Comparison of ENCODE assay signal across 32 cellular contexts in genomic region chr2:63027220-63027619, GRCh38. TPM values are rescaled to one million over a fixed set of nuclear protein-coding genes. Genes with fewer than 3 reads are reported as not detected.
"Had no signal": no experiment of that assay in that cellular context is flagged by ENCODE, and none has a peak within 500 bp of the region (broad histone marks: within the 10 kb centered on the region; RNA-seq: fewer than 3 reads in every experiment).

No MANE protein-coding gene starts in this region.

- H3K4me3 Mint-ChIP-seq: natural killer cell; nephron; neural progenitor cell; stimulated activated effector memory CD8-positive, alpha-beta T cell treated with anti-CD3 and anti-CD28 coated beads, Interleukin-12 subunit alpha, Interleukin-12 subunit beta, amount 100 ng/mL, for 72 hours; stimulated activated naive B cell treated with anti-CD40 and anti-IgM and Interleukin-4, amounts not matched to agents 10 μg/mL and 1 μg/mL and 100 μg/mL, for 72 hours; stimulated activated naive CD8-positive, alpha-beta T cell treated with anti-CD3 and anti-CD28 coated beads, Interleukin-15, Interleukin-2, amounts not matched to agents 100 ng/mL and 50 ng/mL, for 24 hours had no signal

- H3K4me3 ChIP-seq: neural progenitor cell, ovary, psoas muscle, right lobe of liver, sigmoid colon, stomach, thoracic aorta, thyroid gland, tibial nerve, upper lobe of left lung, uterus had no signal

- H3K4me1 ChIP-seq: parathyroid adenoma, psoas muscle, right lobe of liver, sigmoid colon, stomach, thyroid gland, tibial nerve, upper lobe of left lung, uterus had no signal

- H3K27ac Mint-ChIP-seq: natural killer cell; nephron; neural progenitor cell; progenitor cell of endocrine pancreas; stimulated activated effector memory CD8-positive, alpha-beta T cell treated with anti-CD3 and anti-CD28 coated beads, Interleukin-12 subunit alpha, Interleukin-12 subunit beta, amount 100 ng/mL, for 72 hours; stimulated activated naive B cell treated with anti-CD40 and anti-IgM and Interleukin-4, amounts not matched to agents 10 μg/mL and 1 μg/mL and 100 μg/mL, for 72 hours; stimulated activated naive CD8-positive, alpha-beta T cell treated with anti-CD3 and anti-CD28 coated beads, Interleukin-15, Interleukin-2, amounts not matched to agents 100 ng/mL and 50 ng/mL, for 24 hours had no signal

- ATAC-seq: natural killer cell; psoas muscle; right cardiac atrium; right lobe of liver; stimulated activated effector memory CD8-positive, alpha-beta T cell treated with anti-CD3 and anti-CD28 coated beads, Interleukin-12 subunit alpha, Interleukin-12 subunit beta, amount 100 ng/mL, for 72 hours; stimulated activated naive B cell treated with anti-CD40 and anti-IgM and Interleukin-4, amounts not matched to agents 10 μg/mL and 1 μg/mL and 100 μg/mL, for 72 hours had no signal

- H3K4me2 ChIP-seq: neural progenitor cell had no signal

- DNase-seq: natural killer cell; occipital lobe; ovary; posterior cingulate gyrus; psoas muscle; right cardiac atrium; right lobe of liver; sigmoid colon; small intestine; stimulated activated CD4-positive, alpha-beta T cell treated with anti-CD3 and anti-CD28 coated beads, Interleukin-15, amount 100 ng/mL, for 24 hours; stimulated activated CD4-positive, alpha-beta T cell treated with anti-CD3 and anti-CD28 coated beads, Interleukin-2, amount 100 ng/mL, for 24 hours; stimulated activated CD4-positive, alpha-beta T cell treated with anti-CD3 and anti-CD28 coated beads, Interleukin-2, amount 100 ng/mL, for 48 hours; stimulated activated CD4-positive, alpha-beta T cell treated with anti-CD3 and anti-CD28 coated beads, Interleukin-4, amount 100 ng/mL, for 24 hours; stimulated activated naive B cell treated with anti-CD40 and anti-IgM and Interleukin-4, amounts not matched to agents 10 μg/mL and 1 μg/mL and 100 μg/mL, for 72 hours; stimulated activated naive CD4-positive, alpha-beta T cell treated with Interleukin-2 at 50 U/mL for 16 hours; stomach; thyroid gland; trophoblast cell; upper lobe of left lung; uterus had no signal

- H3K9ac ChIP-seq: neural progenitor cell, parathyroid adenoma had no signal

- H3K27ac ChIP-seq: neural progenitor cell, ovary, parathyroid adenoma, psoas muscle, right lobe of liver, sigmoid colon, stomach, thoracic aorta, thyroid gland, tibial nerve, upper lobe of left lung, uterus had no signal

- H3K27me3 Mint-ChIP-seq: progenitor cell of endocrine pancreas; stimulated activated naive B cell treated with anti-CD40 and anti-IgM and Interleukin-4, amounts not matched to agents 10 μg/mL and 1 μg/mL and 100 μg/mL, for 72 hours; stimulated activated naive CD8-positive, alpha-beta T cell treated with anti-CD3 and anti-CD28 coated beads, Interleukin-15, Interleukin-2, amounts not matched to agents 100 ng/mL and 50 ng/mL, for 24 hours had no signal

- H3K4me1 Mint-ChIP-seq: natural killer cell; nephron; stimulated activated effector memory CD8-positive, alpha-beta T cell treated with anti-CD3 and anti-CD28 coated beads, Interleukin-12 subunit alpha, Interleukin-12 subunit beta, amount 100 ng/mL, for 72 hours; stimulated activated naive B cell treated with anti-CD40 and anti-IgM and Interleukin-4, amounts not matched to agents 10 μg/mL and 1 μg/mL and 100 μg/mL, for 72 hours had no signal

- H3K36me3 ChIP-seq: neural progenitor cell, ovary, thoracic aorta, thyroid gland, uterus had no signal

- H3K9me3 Mint-ChIP-seq: natural killer cell; nephron; stimulated activated effector memory CD8-positive, alpha-beta T cell treated with anti-CD3 and anti-CD28 coated beads, Interleukin-12 subunit alpha, Interleukin-12 subunit beta, amount 100 ng/mL, for 72 hours; stimulated activated naive B cell treated with anti-CD40 and anti-IgM and Interleukin-4, amounts not matched to agents 10 μg/mL and 1 μg/mL and 100 μg/mL, for 72 hours; stimulated activated naive CD8-positive, alpha-beta T cell treated with anti-CD3 and anti-CD28 coated beads, Interleukin-15, Interleukin-2, amounts not matched to agents 100 ng/mL and 50 ng/mL, for 24 hours had no signal

- H3K27me3 ChIP-seq: neural progenitor cell, ovary, right lobe of liver, sigmoid colon, stomach, thyroid gland, tibial nerve, upper lobe of left lung, uterus had no signal

- H3K9me3 ChIP-seq: ovary, psoas muscle, right lobe of liver, sigmoid colon, stomach, thoracic aorta, thyroid gland, tibial nerve, upper lobe of left lung, uterus had no signal

- H3K36me3 Mint-ChIP-seq: natural killer cell had no signal

- H2AFZ ChIP-seq: neural progenitor cell, parathyroid adenoma had no signal

- H3K79me2 ChIP-seq: parathyroid adenoma had no signal

RNA-seq across cellular contexts. Expression of gene OTX1, which starts 23.4 kb away (rescaled TPM):
- total RNA-seq: natural killer cell, osteoblast, psoas muscle, right cardiac atrium, right lobe of liver, skeletal muscle tissue, stomach, subcutaneous adipose tissue, thoracic aorta, thyroid gland, tibial nerve, urinary bladder, uterus had no signal
